In the genomic region with DNA sequence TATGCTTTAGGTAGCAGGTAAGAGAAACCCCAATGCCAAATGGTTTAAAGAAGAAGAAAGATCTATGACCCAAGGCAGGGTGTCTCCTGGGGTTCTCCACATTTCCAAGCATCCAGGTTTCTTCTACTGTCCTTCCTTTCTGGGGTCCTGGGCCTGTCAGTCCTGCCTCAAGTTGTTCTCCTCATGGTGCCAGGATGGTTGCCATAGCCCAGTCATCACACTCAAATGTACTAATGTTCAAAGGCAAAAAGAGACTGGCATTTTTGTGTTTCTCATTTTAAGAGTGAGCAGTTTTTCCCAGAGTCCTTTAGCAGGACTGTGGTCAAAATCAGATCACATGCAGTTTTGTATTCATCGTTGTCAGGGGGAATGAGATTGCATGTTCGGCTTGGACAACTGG, we compare ENCODE assay signal across 8 cellular contexts.
"Had no signal": no experiment of that assay in that cellular context is flagged by ENCODE, and none has a peak within 500 bp of the region (broad histone marks: within the 10 kb centered on the region; RNA-seq: fewer than 3 reads in every experiment).

No MANE protein-coding gene starts in this region.

- DNase-seq: H7, KG1 had no signal

- H3K4me3 Mint-ChIP-seq: GM23338, IgD-negative memory B cell had no signal

- H2AFZ ChIP-seq: GM23338 had no signal

- H3K4me3 ChIP-seq: GM23338, HAP-1 had no signal

- H3K9me3 ChIP-seq: HAP-1 had no signal

- H3K4me2 ChIP-seq: GM23338 had no signal

- H3K4me1 ChIP-seq: HAP-1 had no signal

- H3K27ac Mint-ChIP-seq: GM23338 had no signal

- H3K36me3 ChIP-seq: HAP-1 had no signal

- FAIRE-seq: HepG2 had no signal

- ATAC-seq: GM23338, HCT116, HepG2 had no signal

- H3K27ac ChIP-seq: HL-60 had no signal
